1 cellular context compared by ENCODE assay signal in genomic region chr19:2543463-2544442, GRCh38.
A peak's percentile ranks its signal among the peaks of the same experiment; 100 is the strongest.
TF ChIP-seq lines count a peak whose summit lies in the region.

No MANE protein-coding gene starts in this region.

TF ChIP-seq in HCT116, 20 proteins besides CTCF, POLR2A, EP300 and RAD21 (continued from another document):
- TF ChIP-seq TCF7L2 (IDR thresholded peaks at IDR 0.05; ENCODE audit: borderline replicate concordance, extremely low read depth, insufficient read depth, insufficient read length) (peak; percentile 99), ZNF274 (IDR thresholded peaks at IDR 0.05; ENCODE audit: low read depth, low read length) (no peak), SIN3A (IDR thresholded peaks at IDR 0.05; ENCODE audit: low read depth) (peak; percentile 96; the same call in 1 of the 2 replicates), SRF (IDR thresholded peaks at IDR 0.05; ENCODE audit: low read depth) (no peak; the same call in 1 of the 2 replicates)
